ENCODE assay signal across 8 cellular contexts in genomic region chr17:80720624-80721577, GRCh38.
DNase-seq lines count a peak whose midpoint lies in the region; ATAC-seq and TF ChIP-seq lines count a peak whose summit lies in the region.

No MANE protein-coding gene starts in this region.

- H3K79me2 ChIP-seq in DND-41 (ENCODE audit: insufficient read depth, low read length), result peaks cover 88% of the 10 kb centered on the region

- H3K9ac ChIP-seq in DND-41 (ENCODE audit: low read depth, low read length), result no peak overlapping the region

- 0 out of 3 replicates have a peak, but pooled peaks have one; percentile 47 for ATAC-seq in DND-41 (ENCODE audit: insufficient read depth, low read depth)

- peaks cover 40% of the 10 kb centered on the region for H3K4me1 ChIP-seq in DND-41 (ENCODE audit: insufficient read depth, low read length)

- no peaks in the 10 kb centered on the region for H3K9me3 ChIP-seq in DND-41 (ENCODE audit: insufficient read depth, low read length, severe bottlenecking)

- H2AFZ ChIP-seq in DND-41 (ENCODE audit: low read depth, low read length), result no peak overlapping the region

- H3K4me3 ChIP-seq in DND-41 (ENCODE audit: low read depth in 1 of 2, low read length in 2 of 2) (no peak overlapping the region), brain microvascular endothelial cell (ENCODE audit: low read depth, low read length) (no peak overlapping the region), retinal pigment epithelial cell (ENCODE audit: low read length) (no peak overlapping the region)

- peak; percentile 49 for DNase-seq in DND-41
- peak; percentile 61 for DNase-seq in T-helper 9 cell
- DNase-seq in brain microvascular endothelial cell, result peak; percentile 88
- peak; percentile 13 for DNase-seq in retinal pigment epithelial cell (ENCODE audit: low read depth)
- no peak for DNase-seq in SKM-1 (lab: John Stamatoyannopoulos, UW; ENCODE audit: unreplicated experiment)
- DNase-seq in COR-L47 (lab: John Stamatoyannopoulos, UW), result no peak
- DNase-seq in COLO829 (ENCODE audit: low spot score), result no peak
- no peak for DNase-seq in NCI-H1092 (lab: John Stamatoyannopoulos, UW)

- peaks cover 13% of the 10 kb centered on the region; the same call in 1 of the 2 replicates for H4K20me1 ChIP-seq in DND-41 (ENCODE audit: insufficient read depth, low read length)

- H3K36me3 ChIP-seq in DND-41 (ENCODE audit: insufficient read depth, low read length), result no peaks in the 10 kb centered on the region
- H3K36me3 ChIP-seq in brain microvascular endothelial cell (replicated peaks), result no peaks in the 10 kb centered on the region

- TF ChIP-seq CTCF in DND-41 (IDR thresholded peaks at IDR 0.05; ENCODE audit: borderline replicate concordance, extremely low read depth, low read length, poor library complexity, severe bottlenecking), result no peak
- no peak for TF ChIP-seq CTCF in brain microvascular endothelial cell (IDR thresholded peaks at IDR 0.05; ENCODE audit: low read depth, low read length, missing control alignments)
- TF ChIP-seq CTCF in retinal pigment epithelial cell (conservative IDR thresholded peaks at IDR 0.05; ENCODE audit: low read depth, low read length), result no peak

- H3K27me3 ChIP-seq in DND-41 (ENCODE audit: insufficient read depth, low read length, poor library complexity), result no peaks in the 10 kb centered on the region
- H3K27me3 ChIP-seq in brain microvascular endothelial cell (replicated peaks), result no peaks in the 10 kb centered on the region

- no peak overlapping the region for H3K4me2 ChIP-seq in DND-41 (ENCODE audit: insufficient read depth, low read length)

- H3K27ac ChIP-seq in DND-41 (ENCODE audit: low read length) (peak overlapping the region; percentile 38), brain microvascular endothelial cell (peak overlapping the region; percentile 81)

- in situ Hi-C loops in brain microvascular endothelial cell (cut with HindIII; ENCODE audit: low pct_ligation_motif_present, low sequenced_read_pairs), result no loop called here

Comparison
In these comparisons a context has a peak if more than half of its experiments do, and no peak if none do; other contexts are left out.
1. DNase-seq: peak in DND-41 (single experiment), T-helper 9 cell (single experiment), brain microvascular endothelial cell (single experiment) and retinal pigment epithelial cell (single experiment); none in SKM-1 (single experiment), COR-L47 (single experiment), COLO829 (single experiment) and NCI-H1092 (single experiment).